Comparison of ENCODE assay signal across 24 cellular contexts in genomic region chr12:107242189-107242588, GRCh38.
DNase-seq lines count a peak whose midpoint lies in the region; ATAC-seq, FAIRE-seq and TF ChIP-seq lines count a peak whose summit lies in the region.
"Had no signal": no experiment of that assay in that cellular context is flagged by ENCODE, and none has a peak within 500 bp of the region (broad histone marks: within the 10 kb centered on the region; RNA-seq: fewer than 3 reads in every experiment).

No MANE protein-coding gene starts in this region.

- H3K27me3 ChIP-seq in A673 (replicated peaks; ENCODE audit: insufficient read depth, low read depth, low read length, poor library complexity): no peaks in the 10 kb centered on the region
- H3K27me3 ChIP-seq: adrenal gland, transverse colon had no signal

- DNase-seq in A673 (ENCODE audit: low spot score) (peak; percentile 66), HTR-8/SVneo (ENCODE audit: insufficient read length, low spot score) (peak; percentile 34), NCI-H748 treated with DMSO at 0.1 percent for 48 hours (lab: John Stamatoyannopoulos, UW) (peak; percentile 4), dermis blood vessel endothelial cell (peak; percentile 10), NOMO-1 treated with DMSO at 0.1 percent for 48 hours (lab: John Stamatoyannopoulos, UW; ENCODE audit: unreplicated experiment) (no peak), left lobe of liver (ENCODE audit: low spot score) (no peak)
- DNase-seq: activated CD4-positive, CD25-positive, alpha-beta regulatory T cell treated with anti-CD3 and anti-CD28 coated beads, Interleukin-2, amount 50 U/mL, for 72 hours; activated CD8-positive, alpha-beta T cell treated with anti-CD3 and anti-CD28 coated beads, Interleukin-2, amount 10 ng/mL, durations not matched to agents 7 days and 5 days; activated T-cell treated with anti-CD3 and anti-CD28 coated beads, Interleukin-2, amount 50 U/mL, for 24 hours; Caco-2; KBM-7; MV-4-11; naive B cell; NCI-H1930; NCI-H510A treated with DMSO at 0.1 percent for 48 hours; SHP77; stimulated activated CD4-positive, alpha-beta T cell treated with anti-CD3 and anti-CD28 coated beads, Interleukin-15, amount 100 ng/mL, for 24 hours; T-cell; transverse colon had no signal

- ATAC-seq in HG03521 (IDR thresholded peaks at IDR 0.05; ENCODE audit: unreplicated experiment): no peak
- no peak for ATAC-seq in GM18867 (IDR thresholded peaks at IDR 0.05; ENCODE audit: unreplicated experiment)
- ATAC-seq in left lobe of liver: no peak
- ATAC-seq: A549; activated CD8-positive, alpha-beta T cell treated with anti-CD3 and anti-CD28 coated beads, Interleukin-2, amount 10 ng/mL, durations not matched to agents 7 days and 5 days; sciatic nerve; T-cell had no signal

- H3K4me1 ChIP-seq in A673 (ENCODE audit: insufficient read depth, low read length, poor library complexity, severe bottlenecking): peaks cover 30% of the 10 kb centered on the region
- H3K4me1 ChIP-seq: A549, adrenal gland, Caco-2, transverse colon had no signal

- intact Hi-C loops in A673 (cut with micrococcal nuclease; ENCODE audit: unreplicated experiment): loop anchor here (5.0 kb wide), 1 partner anchor 35 kb away; no protein-coding TSS in a partner anchor

- no peak overlapping the region for H3K27ac ChIP-seq in A673 (ENCODE audit: low read depth, low read length, poor library complexity, severe bottlenecking)
- H3K27ac ChIP-seq: A549, adrenal gland, transverse colon had no signal

- POLR2A ChIA-PET in A673 (lab: Charles Lee; ENCODE audit: low non-redundant PET): no interaction called here

- H3K9me3 ChIP-seq in A673 (ENCODE audit: low read depth, low read length, poor library complexity, severe bottlenecking): no peaks in the 10 kb centered on the region
- H3K9me3 ChIP-seq: A549, adrenal gland, Caco-2, transverse colon had no signal

- TF ChIP-seq CTCF in A673 (conservative IDR thresholded peaks at IDR 0.05; ENCODE audit: low read depth, low read length): no peak

- CTCF ChIA-PET in A673 (lab: Charles Lee): no interaction called here

- H3K4me3 ChIP-seq in A673 (ENCODE audit: low read depth, low read length, poor library complexity, severe bottlenecking): no peak overlapping the region
- H3K4me3 ChIP-seq: A549, adrenal gland, transverse colon had no signal

- BruUV-seq in A673 (replicated peaks; lab: Mats Ljungman, UMichigan): no TSS peak

- no peak for FAIRE-seq in HTR-8/SVneo (lab: Jason Lieb, UNC)
- FAIRE-seq: A549 had no signal

- no peaks in the 10 kb centered on the region for H3K36me3 ChIP-seq in A673 (ENCODE audit: insufficient read depth, low read length, poor library complexity, severe bottlenecking)
- H3K36me3 ChIP-seq: adrenal gland, transverse colon had no signal

Comparison
In these comparisons a context has a peak if more than half of its experiments do, and no peak if none do; other contexts are left out.
1. DNase-seq: peak in A673 (single experiment), HTR-8/SVneo (single experiment), NCI-H748 treated with DMSO at 0.1 percent for 48 hours (single experiment) and dermis blood vessel endothelial cell (single experiment); none in NOMO-1 treated with DMSO at 0.1 percent for 48 hours (single experiment) and left lobe of liver (single experiment).